Comparison of ENCODE assay signal across 25 cellular contexts in genomic region chr4:121875663-121876062, GRCh38.
"Had no signal": no experiment of that assay in that cellular context is flagged by ENCODE, and none has a peak within 500 bp of the region (broad histone marks: within the 10 kb centered on the region; RNA-seq: fewer than 3 reads in every experiment).

No MANE protein-coding gene starts in this region.

- H3K4me3 ChIP-seq: adrenal gland, body of pancreas had no signal

- H3K27ac ChIP-seq: adrenal gland, body of pancreas, epithelial cell of prostate had no signal

- ATAC-seq: activated CD4-positive, alpha-beta T cell treated with anti-CD3 and anti-CD28 coated beads for 36 hours; activated CD8-positive, alpha-beta memory T cell treated with anti-CD3 and anti-CD28 coated beads, Interleukin-2, amount 10 ng/mL, durations not matched to agents 7 days and 5 days; activated CD8-positive, alpha-beta T cell treated with anti-CD3 and anti-CD28 coated beads, Interleukin-2, amount 10 ng/mL, durations not matched to agents 7 days and 5 days; activated naive CD8-positive, alpha-beta T cell treated with anti-CD3 and anti-CD28 coated beads, Interleukin-2, amount 50 U/mL, for 24 hours; body of pancreas had no signal

- H3K9me3 ChIP-seq: adrenal gland, body of pancreas had no signal

- H3K36me3 ChIP-seq: adrenal gland had no signal

- H3K27me3 ChIP-seq: adrenal gland, body of pancreas had no signal

- DNase-seq: activated CD4-positive, alpha-beta memory T cell treated with anti-CD3 and anti-CD28 coated beads for 36 hours; activated CD4-positive, alpha-beta T cell treated with anti-CD3 and anti-CD28 coated beads for 36 hours; activated CD4-positive, alpha-beta T cell treated with anti-CD3 and anti-CD28 coated beads, Interleukin-2, amount 10 ng/mL, durations not matched to agents 24 days and 14 days; activated CD4-positive, CD25-positive, alpha-beta regulatory T cell; activated CD4-positive, CD25-positive, alpha-beta regulatory T cell treated with anti-CD3 and anti-CD28 coated beads, Interleukin-2, amount 50 U/mL, for 72 hours; activated CD8-positive, alpha-beta memory T cell treated with anti-CD3 and anti-CD28 coated beads, Interleukin-2, amount 10 ng/mL, durations not matched to agents 7 days and 5 days; activated CD8-positive, alpha-beta memory T cell treated with anti-CD3 and anti-CD28 coated beads, Interleukin-2, amount 50 U/mL, for 4 hours; activated CD8-positive, alpha-beta T cell treated with anti-CD3 and anti-CD28 coated beads, Interleukin-2, amount 10 ng/mL, durations not matched to agents 7 days and 5 days; activated effector memory CD4-positive, alpha-beta T cell treated with anti-CD3 and anti-CD28 coated beads, Interleukin-2, amount 50 U/mL, for 16 hours; activated naive CD4-positive, alpha-beta T cell treated with anti-CD3 and anti-CD28 coated beads for 36 hours; activated naive CD8-positive, alpha-beta T cell treated with anti-CD3 and anti-CD28 coated beads for 36 hours; activated naive CD8-positive, alpha-beta T cell treated with anti-CD3 and anti-CD28 coated beads, Interleukin-2, amount 50 U/mL, for 24 hours; activated T-cell treated with anti-CD3 and anti-CD28 coated beads, Interleukin-2, amount 50 U/mL, for 1 hour; activated T-cell treated with anti-CD3 and anti-CD28 coated beads, Interleukin-2, amount 50 U/mL, for 48 hours; adrenal gland; amygdala; aorta; body of pancreas; caudate nucleus; cortex of kidney; dermis blood vessel endothelial cell; effector CD4-positive, alpha-beta T cell; head of caudate nucleus; T-helper 2 cell had no signal

- H3K4me1 ChIP-seq: adrenal gland had no signal
